Comparison of ENCODE assay signal across 9 cellular contexts in the genomic region with DNA sequence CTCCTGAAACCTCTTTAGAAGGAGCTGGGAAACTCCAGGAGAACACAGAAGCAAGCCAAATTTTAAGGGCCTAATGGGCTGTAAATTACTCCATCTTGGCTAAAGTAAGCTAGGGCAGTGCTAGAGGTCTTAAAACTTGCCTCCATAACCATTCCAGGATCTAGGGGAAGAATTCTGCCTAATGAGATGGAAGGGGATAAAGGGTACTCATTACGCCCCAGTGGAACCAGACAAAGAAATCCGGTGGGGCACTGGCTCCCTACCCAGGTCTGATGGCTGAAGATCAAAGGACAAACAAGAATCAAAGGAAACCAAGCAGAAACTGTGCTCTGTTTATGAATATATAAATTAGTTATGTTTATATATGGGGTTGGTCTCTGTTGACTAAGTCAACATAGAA.
"Had no signal": no experiment of that assay in that cellular context is flagged by ENCODE, and none has a peak within 500 bp of the region (broad histone marks: within the 10 kb centered on the region; RNA-seq: fewer than 3 reads in every experiment).

No MANE protein-coding gene starts in this region.

- DNase-seq: activated CD4-positive, alpha-beta T cell treated with anti-CD3 and anti-CD28 coated beads for 4 hours; activated CD8-positive, alpha-beta memory T cell treated with anti-CD3 and anti-CD28 coated beads, Interleukin-2, amount 50 U/mL, for 48 hours; activated CD8-positive, alpha-beta T cell treated with anti-CD3 and anti-CD28 coated beads, Interleukin-2, amount 10 ng/mL, durations not matched to agents 7 days and 5 days; activated naive CD4-positive, alpha-beta T cell treated with Interleukin-2 at 50 U/mL for 16 hours; activated naive CD8-positive, alpha-beta T cell treated with anti-CD3 and anti-CD28 coated beads, Interleukin-2, amount 50 U/mL, for 24 hours; left ventricle myocardium superior; mesendoderm; right cardiac atrium; small intestine had no signal

- ATAC-seq: activated CD8-positive, alpha-beta T cell treated with anti-CD3 and anti-CD28 coated beads, Interleukin-2, amount 10 ng/mL, durations not matched to agents 7 days and 5 days; activated naive CD8-positive, alpha-beta T cell treated with anti-CD3 and anti-CD28 coated beads, Interleukin-2, amount 50 U/mL, for 24 hours; left ventricle myocardium superior; right cardiac atrium had no signal
